In genomic region chr13:32666990-32667571, GRCh38 we compare ENCODE assay signal across 13 cellular contexts.
"Had no signal": no experiment of that assay in that cellular context is flagged by ENCODE, and none has a peak within 500 bp of the region (broad histone marks: within the 10 kb centered on the region; RNA-seq: fewer than 3 reads in every experiment).

No MANE protein-coding gene starts in this region.

- H3K4me3 Mint-ChIP-seq: activated naive CD8-positive, alpha-beta T cell; activated T-helper 1 cell treated with anti-CD3 and anti-CD28 coated beads, Interleukin-12 subunit alpha, Interleukin-12 subunit beta, Interleukin-2, Interleukin-4 antibody, amounts not matched to agents 30 ng/mL and 10 ng/mL and 1 ng/mL, durations not matched to agents 14 hours and 24 hours and 36 hours; effector memory CD8-positive, alpha-beta T cell; mesothelial cell of epicardium; neural progenitor cell; stimulated activated naive B cell treated with anti-CD40 and anti-IgM and Interleukin-4, amounts not matched to agents 10 μg/mL and 1 μg/mL and 100 μg/mL, for 72 hours had no signal

- H3K4me1 ChIP-seq: neural progenitor cell had no signal

- H3K27me3 Mint-ChIP-seq: activated naive CD8-positive, alpha-beta T cell; effector memory CD8-positive, alpha-beta T cell; stimulated activated naive B cell treated with anti-CD40 and anti-IgM and Interleukin-4, amounts not matched to agents 10 μg/mL and 1 μg/mL and 100 μg/mL, for 72 hours had no signal

- DNase-seq: activated CD4-positive, alpha-beta T cell treated with anti-CD3 and anti-CD28 coated beads, Interleukin-2, amount 50 U/mL, for 4 hours; effector memory CD8-positive, alpha-beta T cell; foreskin fibroblast; left cardiac atrium; stimulated activated naive B cell treated with anti-CD40 and anti-IgM and Interleukin-4, amounts not matched to agents 10 μg/mL and 1 μg/mL and 100 μg/mL, for 72 hours; tibial artery; WERI-Rb-1 had no signal

- H3K27ac Mint-ChIP-seq: activated naive CD8-positive, alpha-beta T cell; activated T-helper 1 cell treated with anti-CD3 and anti-CD28 coated beads, Interleukin-12 subunit alpha, Interleukin-12 subunit beta, Interleukin-2, Interleukin-4 antibody, amounts not matched to agents 30 ng/mL and 10 ng/mL and 1 ng/mL, durations not matched to agents 14 hours and 24 hours and 36 hours; mesothelial cell of epicardium; neural progenitor cell; stimulated activated naive B cell treated with anti-CD40 and anti-IgM and Interleukin-4, amounts not matched to agents 10 μg/mL and 1 μg/mL and 100 μg/mL, for 72 hours had no signal

- H3K9me3 ChIP-seq: tibial artery had no signal

- H3K4me1 Mint-ChIP-seq: mesothelial cell of epicardium; neural progenitor cell; stimulated activated naive B cell treated with anti-CD40 and anti-IgM and Interleukin-4, amounts not matched to agents 10 μg/mL and 1 μg/mL and 100 μg/mL, for 72 hours had no signal

- H3K4me3 ChIP-seq: lung, neural progenitor cell, tibial artery had no signal

- H3K9me3 Mint-ChIP-seq: activated T-helper 1 cell treated with anti-CD3 and anti-CD28 coated beads, Interleukin-12 subunit alpha, Interleukin-12 subunit beta, Interleukin-2, Interleukin-4 antibody, amounts not matched to agents 30 ng/mL and 10 ng/mL and 1 ng/mL, durations not matched to agents 14 hours and 24 hours and 36 hours; effector memory CD8-positive, alpha-beta T cell; mesothelial cell of epicardium; neural progenitor cell; stimulated activated naive B cell treated with anti-CD40 and anti-IgM and Interleukin-4, amounts not matched to agents 10 μg/mL and 1 μg/mL and 100 μg/mL, for 72 hours had no signal

- ATAC-seq: effector memory CD8-positive, alpha-beta T cell; left cardiac atrium; sciatic nerve; stimulated activated naive B cell treated with anti-CD40 and anti-IgM and Interleukin-4, amounts not matched to agents 10 μg/mL and 1 μg/mL and 100 μg/mL, for 72 hours had no signal
